ENCODE assay signal across 35 cellular contexts in genomic region chr4:182628540-182628939, GRCh38.
"Had no signal": no experiment of that assay in that cellular context is flagged by ENCODE, and none has a peak within 500 bp of the region (broad histone marks: within the 10 kb centered on the region; RNA-seq: fewer than 3 reads in every experiment).

No MANE protein-coding gene starts in this region.

- H3K27ac Mint-ChIP-seq: activated B cell treated with CpG ODN at 0.5 μM for 24 hours; activated CD8-positive, alpha-beta T cell treated with anti-CD3 and anti-CD28 coated beads for 36 hours; activated naive CD4-positive, alpha-beta T cell treated with anti-CD3 and anti-CD28 coated beads for 36 hours; activated naive CD4-positive, alpha-beta T cell treated with anti-CD3 and anti-CD28 coated beads, Interleukin-2, amount 50 U/mL, for 24 hours; activated naive CD8-positive, alpha-beta T cell treated with anti-CD3 and anti-CD28 coated beads for 36 hours; activated naive CD8-positive, alpha-beta T cell treated with anti-CD3 and anti-CD28 coated beads, Interleukin-2, amount 50 U/mL, for 24 hours; activated T-helper 1 cell treated with anti-CD3 and anti-CD28 coated beads, Interleukin-12 subunit alpha, Interleukin-12 subunit beta, Interleukin-2, Interleukin-4 antibody, amounts not matched to agents 30 ng/mL and 10 ng/mL and 1 ng/mL, durations not matched to agents 14 hours and 24 hours and 36 hours; activated T-helper 2 cell treated with anti-CD3 and anti-CD28 coated beads, Interferon-gamma antibody, Interleukin-2, Interleukin-4, amounts not matched to agents 10 μg/mL and 5 μg/mL and 100 μg/mL, durations not matched to agents 14 hours and 24 hours and 36 hours; endodermal cell; T-helper 17 cell; T-helper 2 cell treated with Interferon-gamma antibody and Interleukin-4, amounts not matched to agents 5 μg/mL and 100 μg/mL, for 36 hours had no signal

- H3K36me3 Mint-ChIP-seq: activated naive CD4-positive, alpha-beta T cell treated with anti-CD3 and anti-CD28 coated beads, Interleukin-2, amount 50 U/mL, for 24 hours; activated naive CD8-positive, alpha-beta T cell treated with anti-CD3 and anti-CD28 coated beads for 36 hours had no signal

- H3K4me1 Mint-ChIP-seq: activated B cell treated with CpG ODN at 0.5 μM for 24 hours; activated naive CD4-positive, alpha-beta T cell treated with anti-CD3 and anti-CD28 coated beads, Interleukin-2, amount 50 U/mL, for 24 hours; activated naive CD8-positive, alpha-beta T cell treated with anti-CD3 and anti-CD28 coated beads for 36 hours; activated naive CD8-positive, alpha-beta T cell treated with anti-CD3 and anti-CD28 coated beads, Interleukin-2, amount 50 U/mL, for 24 hours; endodermal cell; T-helper 17 cell had no signal

- H3K9me3 Mint-ChIP-seq: activated B cell treated with CpG ODN at 0.5 μM for 24 hours; activated CD8-positive, alpha-beta T cell treated with anti-CD3 and anti-CD28 coated beads for 36 hours; activated naive CD4-positive, alpha-beta T cell treated with anti-CD3 and anti-CD28 coated beads for 36 hours; activated naive CD4-positive, alpha-beta T cell treated with anti-CD3 and anti-CD28 coated beads, Interleukin-2, amount 50 U/mL, for 24 hours; activated naive CD8-positive, alpha-beta T cell treated with anti-CD3 and anti-CD28 coated beads for 36 hours; activated naive CD8-positive, alpha-beta T cell treated with anti-CD3 and anti-CD28 coated beads, Interleukin-2, amount 50 U/mL, for 24 hours; activated T-cell treated with anti-CD3 and anti-CD28 coated beads, Interleukin-2, amount 50 U/mL, for 4 hours; activated T-helper 1 cell treated with anti-CD3 and anti-CD28 coated beads, Interleukin-12 subunit alpha, Interleukin-12 subunit beta, Interleukin-2, Interleukin-4 antibody, amounts not matched to agents 30 ng/mL and 10 ng/mL and 1 ng/mL, durations not matched to agents 14 hours and 24 hours and 36 hours; activated T-helper 2 cell treated with anti-CD3 and anti-CD28 coated beads, Interferon-gamma antibody, Interleukin-2, Interleukin-4, amounts not matched to agents 10 μg/mL and 5 μg/mL and 100 μg/mL, durations not matched to agents 14 hours and 24 hours and 36 hours; endodermal cell; T-helper 2 cell treated with Interferon-gamma antibody and Interleukin-4, amounts not matched to agents 5 μg/mL and 100 μg/mL, for 36 hours had no signal

- H3K4me3 ChIP-seq: adrenal gland, body of pancreas, esophagus muscularis mucosa, gastrocnemius medialis, heart right ventricle had no signal

- H3K4me3 Mint-ChIP-seq: activated B cell treated with CpG ODN at 0.5 μM for 24 hours; activated CD8-positive, alpha-beta T cell treated with anti-CD3 and anti-CD28 coated beads for 36 hours; activated naive CD4-positive, alpha-beta T cell treated with anti-CD3 and anti-CD28 coated beads for 36 hours; activated naive CD4-positive, alpha-beta T cell treated with anti-CD3 and anti-CD28 coated beads, Interleukin-2, amount 50 U/mL, for 24 hours; activated naive CD8-positive, alpha-beta T cell treated with anti-CD3 and anti-CD28 coated beads for 36 hours; activated naive CD8-positive, alpha-beta T cell treated with anti-CD3 and anti-CD28 coated beads, Interleukin-2, amount 50 U/mL, for 24 hours; activated T-cell treated with anti-CD3 and anti-CD28 coated beads, Interleukin-2, amount 50 U/mL, for 4 hours; activated T-helper 1 cell treated with anti-CD3 and anti-CD28 coated beads, Interleukin-12 subunit alpha, Interleukin-12 subunit beta, Interleukin-2, Interleukin-4 antibody, amounts not matched to agents 30 ng/mL and 10 ng/mL and 1 ng/mL, durations not matched to agents 14 hours and 24 hours and 36 hours; endodermal cell; T-helper 17 cell; T-helper 2 cell treated with Interferon-gamma antibody and Interleukin-4, amounts not matched to agents 5 μg/mL and 100 μg/mL, for 36 hours had no signal

- FAIRE-seq: colon had no signal

- DNase-seq: activated B cell treated with CpG ODN at 0.5 μM for 24 hours; activated CD4-positive, alpha-beta T cell treated with anti-CD3 and anti-CD28 coated beads for 48 hours; activated CD4-positive, alpha-beta T cell treated with anti-CD3 and anti-CD28 coated beads, Interleukin-2, amount 50 U/mL, for 1 hour; activated CD4-positive, alpha-beta T cell treated with anti-CD3 and anti-CD28 coated beads, Interleukin-2, amount 50 U/mL, for 48 hours; activated CD8-positive, alpha-beta memory T cell treated with anti-CD3 and anti-CD28 coated beads for 24 hours; activated CD8-positive, alpha-beta T cell treated with anti-CD3 and anti-CD28 coated beads for 36 hours; activated effector memory CD4-positive, alpha-beta T cell treated with anti-CD3 and anti-CD28 coated beads, Interleukin-2, amount 50 U/mL, for 16 hours; activated naive CD4-positive, alpha-beta T cell treated with anti-CD3 and anti-CD28 coated beads for 36 hours; activated naive CD8-positive, alpha-beta T cell treated with anti-CD3 and anti-CD28 coated beads for 36 hours; activated naive CD8-positive, alpha-beta T cell treated with anti-CD3 and anti-CD28 coated beads, Interleukin-2, amount 50 U/mL, for 24 hours; activated T-cell treated with anti-CD3 and anti-CD28 coated beads, Interleukin-2, amount 50 U/mL, for 4 hours; adrenal gland; amygdala; aorta; body of pancreas; caudate nucleus; cortex of kidney; dermis blood vessel endothelial cell; effector CD8-positive, alpha-beta T cell; endodermal cell; erythroblast; foreskin keratinocyte; gastrocnemius medialis; heart right ventricle; T-helper 1 cell; T-helper 17 cell; T1000; WERI-Rb-1 had no signal

- H3K36me3 ChIP-seq: adrenal gland, esophagus muscularis mucosa, gastrocnemius medialis, heart right ventricle, WERI-Rb-1 had no signal

- ATAC-seq: activated CD4-positive, CD25-positive, alpha-beta regulatory T cell treated with anti-CD3 and anti-CD28 coated beads, Interleukin-2, amount 50 U/mL, for 24 hours; activated CD8-positive, alpha-beta T cell treated with anti-CD3 and anti-CD28 coated beads for 36 hours; activated naive CD8-positive, alpha-beta T cell treated with anti-CD3 and anti-CD28 coated beads, Interleukin-2, amount 50 U/mL, for 24 hours; activated T-cell treated with anti-CD3 and anti-CD28 coated beads, Interleukin-2, amount 50 U/mL, for 4 hours; body of pancreas; foreskin keratinocyte; gastrocnemius medialis; heart right ventricle; T-helper 17 cell had no signal

- H3K27ac ChIP-seq: adrenal gland, body of pancreas, foreskin keratinocyte, gastrocnemius medialis, heart right ventricle, WERI-Rb-1 had no signal

- H3K9me3 ChIP-seq: adrenal gland, body of pancreas, esophagus muscularis mucosa, gastrocnemius medialis, heart right ventricle had no signal

- H3K4me1 ChIP-seq: adrenal gland, body of pancreas, foreskin keratinocyte, gastrocnemius medialis, heart right ventricle had no signal

- H3K27me3 ChIP-seq: adrenal gland, body of pancreas, esophagus muscularis mucosa, foreskin keratinocyte, gastrocnemius medialis, heart right ventricle had no signal
